Comparison of ENCODE assay signal across 18 cellular contexts in the genomic region with DNA sequence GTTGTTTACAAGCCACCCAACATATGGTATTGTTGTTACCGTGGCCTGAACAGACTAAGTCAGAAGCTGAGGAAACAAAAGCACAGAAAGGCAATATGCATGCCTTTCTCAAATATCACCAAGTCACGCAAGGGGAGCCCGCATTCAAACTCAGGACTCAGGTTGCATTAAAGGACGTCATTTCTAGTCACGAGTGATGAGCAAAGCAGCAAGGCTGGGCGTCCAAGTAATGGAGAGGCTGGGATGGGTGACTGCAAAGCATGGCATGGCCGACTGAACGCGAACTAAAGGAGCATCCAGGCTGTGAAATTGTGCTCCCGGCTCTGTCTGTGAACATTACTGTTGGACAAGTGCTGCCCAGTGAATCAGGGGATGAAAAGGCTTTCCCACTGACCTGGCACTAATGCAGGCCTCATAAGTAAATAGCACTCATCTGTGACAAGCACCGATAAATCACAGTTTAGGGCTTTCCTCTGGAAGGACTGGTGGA.
DNase-seq lines count a peak whose midpoint lies in the region.
"Had no signal": no experiment of that assay in that cellular context is flagged by ENCODE, and none has a peak within 500 bp of the region (broad histone marks: within the 10 kb centered on the region; RNA-seq: fewer than 3 reads in every experiment).

No MANE protein-coding gene starts in this region.

- DNase-seq in COLO668 (lab: John Stamatoyannopoulos, UW; ENCODE audit: unreplicated experiment) (peak; percentile 31), NCI-H187 treated with DMSO at 0.1 percent for 48 hours (lab: John Stamatoyannopoulos, UW) (peak; percentile 91), SHP77 treated with DMSO at 0.1 percent for 48 hours (lab: John Stamatoyannopoulos, UW) (peak; percentile 95), kidney tubule cell (ENCODE audit: low spot score) (peak; percentile 95), UCSD-AML1 (lab: John Stamatoyannopoulos, UW; ENCODE audit: unreplicated experiment) (no peak), GM03348 (ENCODE audit: low spot score) (no peak), cerebellar nuclear complex (lab: John Stamatoyannopoulos, UW) (no peak)
- DNase-seq in stimulated activated CD4-positive, alpha-beta T cell treated with anti-CD3 and anti-CD28 coated beads, Interleukin-15, amount 100 ng/mL, for 24 hours = no peak
- DNase-seq: activated CD4-positive, alpha-beta T cell treated with anti-CD3 and anti-CD28 coated beads for 36 hours; activated T-cell treated with anti-CD3 and anti-CD28 coated beads, Interleukin-2, amount 50 U/mL, for 1 hour; GM23248; Karpas-422; NCI-H1694 treated with DMSO at 0.1 percent for 48 hours; PC-9; posterior cingulate gyrus; stimulated activated CD4-positive, alpha-beta T cell treated with anti-CD3 and anti-CD28 coated beads, Interleukin-4, amount 100 ng/mL, for 24 hours; T-helper 1 cell; uterus had no signal

Comparison
In these comparisons a context has a peak if more than half of its experiments do, and no peak if none do; other contexts are left out.
1. DNase-seq: peak in COLO668 (single experiment), NCI-H187 treated with DMSO at 0.1 percent for 48 hours (single experiment), SHP77 treated with DMSO at 0.1 percent for 48 hours (single experiment) and kidney tubule cell (single experiment); none in UCSD-AML1 (single experiment), GM03348 (single experiment), cerebellar nuclear complex (0 of 2) and stimulated activated CD4-positive, alpha-beta T cell treated with anti-CD3 and anti-CD28 coated beads, Interleukin-15, amount 100 ng/mL, for 24 hours (single experiment).